ENCODE assay signal across 37 cellular contexts in genomic region chr13:24172071-24172470, GRCh38.
"Had no signal": no experiment of that assay in that cellular context is flagged by ENCODE, and none has a peak within 500 bp of the region (broad histone marks: within the 10 kb centered on the region; RNA-seq: fewer than 3 reads in every experiment).

No MANE protein-coding gene starts in this region.

- H3K27me3 ChIP-seq: breast epithelium, Peyer's patch, SJSA1 had no signal

- DNase-seq: activated B cell treated with CpG ODN at 0.5 μM for 24 hours; activated CD4-positive, alpha-beta memory T cell treated with anti-CD3 and anti-CD28 coated beads, Interleukin-2, amount 10 ng/mL, durations not matched to agents 7 days and 5 days; activated CD4-positive, alpha-beta T cell treated with anti-CD3 and anti-CD28 coated beads for 1 hour; activated CD4-positive, alpha-beta T cell treated with anti-CD3 and anti-CD28 coated beads for 48 hours; activated CD8-positive, alpha-beta memory T cell treated with anti-CD3 and anti-CD28 coated beads for 24 hours; activated CD8-positive, alpha-beta memory T cell treated with anti-CD3 and anti-CD28 coated beads, Interleukin-2, amount 10 ng/mL, durations not matched to agents 7 days and 5 days; activated effector memory CD4-positive, alpha-beta T cell treated with Interleukin-2 at 50 U/mL for 16 hours; activated naive CD4-positive, alpha-beta T cell treated with anti-CD3 and anti-CD28 coated beads, Interleukin-2, amount 10 ng/mL, durations not matched to agents 7 days and 5 days; activated naive CD8-positive, alpha-beta T cell treated with anti-CD3 and anti-CD28 coated beads, Interleukin-2, amount 50 U/mL, for 24 hours; activated T-cell treated with anti-CD3 and anti-CD28 coated beads, Interleukin-2, amount 50 U/mL, for 48 hours; anterior cingulate cortex; cerebellar nuclear complex; KG1; MM.1S; MV-4-11; NCI-H1092; NCI-H1436 treated with DMSO at 0.1 percent for 48 hours; NCI-H1694 treated with DMSO at 0.1 percent for 48 hours; NCI-H2029; NCI-H2107; NCI-H2171; NCI-H510A; NCI-H526; NCI-H748 treated with DMSO at 0.1 percent for 48 hours; NK-92 treated with Interleukin-12 subunit alpha and Interleukin-12 subunit beta, amount 100 ng/mL, for 24 hours; PC-3; Peyer's patch; RPMI8226; SHP77 treated with DMSO at 0.1 percent for 48 hours; T-helper 1 cell; T-helper 2 cell; T-helper 9 cell had no signal

- H3K4me3 ChIP-seq: breast epithelium, Peyer's patch, SJSA1 had no signal

- ATAC-seq: activated CD8-positive, alpha-beta memory T cell treated with anti-CD3 and anti-CD28 coated beads, Interleukin-2, amount 10 ng/mL, durations not matched to agents 7 days and 5 days; activated naive CD8-positive, alpha-beta T cell treated with anti-CD3 and anti-CD28 coated beads, Interleukin-2, amount 50 U/mL, for 24 hours; PC-3; SK-N-SH treated with all-trans-retinoic acid at 6 μM for 48 hours had no signal

- H3K9me3 ChIP-seq: breast epithelium, Peyer's patch, SJSA1 had no signal

- H3K4me1 ChIP-seq: breast epithelium had no signal

- H3K4me1 Mint-ChIP-seq: activated B cell treated with CpG ODN at 0.5 μM for 24 hours had no signal

- H3K36me3 Mint-ChIP-seq: activated naive CD4-positive, alpha-beta T cell treated with anti-CD3 and anti-CD28 coated beads, Interleukin-2, amount 10 ng/mL, durations not matched to agents 7 days and 5 days had no signal

- H3K27ac ChIP-seq: breast epithelium, Peyer's patch, SJSA1, VCaP had no signal

- H3K36me3 ChIP-seq: breast epithelium, Peyer's patch had no signal

- H3K27me3 Mint-ChIP-seq: activated B cell treated with CpG ODN at 0.5 μM for 24 hours; activated naive CD4-positive, alpha-beta T cell treated with anti-CD3 and anti-CD28 coated beads, Interleukin-2, amount 10 ng/mL, durations not matched to agents 7 days and 5 days; activated naive CD8-positive, alpha-beta T cell; activated naive CD8-positive, alpha-beta T cell treated with anti-CD3 and anti-CD28 coated beads, Interleukin-2, amount 50 U/mL, for 24 hours had no signal

- H3K9me3 Mint-ChIP-seq: activated B cell treated with CpG ODN at 0.5 μM for 24 hours; activated CD4-positive, alpha-beta memory T cell treated with anti-CD3 and anti-CD28 coated beads, Interleukin-2, amount 10 ng/mL, durations not matched to agents 7 days and 5 days; activated naive CD4-positive, alpha-beta T cell treated with anti-CD3 and anti-CD28 coated beads, Interleukin-2, amount 10 ng/mL, durations not matched to agents 7 days and 5 days; activated naive CD8-positive, alpha-beta T cell treated with anti-CD3 and anti-CD28 coated beads, Interleukin-2, amount 50 U/mL, for 24 hours had no signal

- H3K4me3 Mint-ChIP-seq: activated B cell treated with CpG ODN at 0.5 μM for 24 hours; activated CD4-positive, alpha-beta memory T cell treated with anti-CD3 and anti-CD28 coated beads, Interleukin-2, amount 10 ng/mL, durations not matched to agents 7 days and 5 days; activated CD8-positive, alpha-beta memory T cell treated with anti-CD3 and anti-CD28 coated beads, Interleukin-2, amount 10 ng/mL, durations not matched to agents 7 days and 5 days; activated naive CD4-positive, alpha-beta T cell treated with anti-CD3 and anti-CD28 coated beads, Interleukin-2, amount 10 ng/mL, durations not matched to agents 7 days and 5 days; activated naive CD8-positive, alpha-beta T cell; activated naive CD8-positive, alpha-beta T cell treated with anti-CD3 and anti-CD28 coated beads, Interleukin-2, amount 50 U/mL, for 24 hours had no signal

- H3K27ac Mint-ChIP-seq: activated B cell treated with CpG ODN at 0.5 μM for 24 hours; activated CD4-positive, alpha-beta memory T cell treated with anti-CD3 and anti-CD28 coated beads, Interleukin-2, amount 10 ng/mL, durations not matched to agents 7 days and 5 days; activated CD8-positive, alpha-beta memory T cell treated with anti-CD3 and anti-CD28 coated beads, Interleukin-2, amount 10 ng/mL, durations not matched to agents 7 days and 5 days; activated naive CD4-positive, alpha-beta T cell treated with anti-CD3 and anti-CD28 coated beads, Interleukin-2, amount 10 ng/mL, durations not matched to agents 7 days and 5 days; activated naive CD8-positive, alpha-beta T cell treated with anti-CD3 and anti-CD28 coated beads, Interleukin-2, amount 50 U/mL, for 24 hours had no signal
